Comparison of ENCODE assay signal across 32 cellular contexts in genomic region chr13:105642511-105642958, GRCh38.
DNase-seq lines count a peak whose midpoint lies in the region; FAIRE-seq and TF ChIP-seq lines count a peak whose summit lies in the region.
"Had no signal": no experiment of that assay in that cellular context is flagged by ENCODE, and none has a peak within 500 bp of the region (broad histone marks: within the 10 kb centered on the region; RNA-seq: fewer than 3 reads in every experiment).

No MANE protein-coding gene starts in this region.

- H3K27me3 ChIP-seq in bronchial epithelial cell (ENCODE audit: control insufficient read depth, insufficient read depth, low read length) (no peaks in the 10 kb centered on the region), osteoblast (ENCODE audit: insufficient read depth, low read length) (no peaks in the 10 kb centered on the region), dorsolateral prefrontal cortex (no peaks in the 10 kb centered on the region)
- H3K27me3 ChIP-seq: BLaER1, heart left ventricle had no signal

- peak; percentile 94 for FAIRE-seq in RCC 7860 (lab: Jason Lieb, UNC)
- peak; percentile 32 for FAIRE-seq in bronchial epithelial cell (lab: Jason Lieb, UNC)
- FAIRE-seq: kidney had no signal

- H3K27me3 Mint-ChIP-seq in Calu3 (ENCODE audit: unreplicated experiment) = no peaks in the 10 kb centered on the region
- H3K27me3 Mint-ChIP-seq: activated CD4-positive, alpha-beta T cell treated with anti-CD3 and anti-CD28 coated beads, Interleukin-2, amount 10 ng/mL, durations not matched to agents 7 days and 5 days; activated naive CD4-positive, alpha-beta T cell treated with anti-CD3 and anti-CD28 coated beads, Interleukin-2, amount 50 U/mL, for 24 hours; stimulated activated memory B cell treated with anti-CD40 and anti-IgM and Interleukin-4, amounts not matched to agents 10 μg/mL and 1 μg/mL and 100 μg/mL, for 72 hours had no signal

- H3K27ac ChIP-seq in osteoblast (ENCODE audit: low read depth, low read length) (no peak overlapping the region), dorsolateral prefrontal cortex (no peak overlapping the region)
- H3K27ac ChIP-seq: BLaER1, coronary artery, heart left ventricle, KMS-11, lower lobe of right lung, WERI-Rb-1 had no signal

- DNase-seq in ELR (ENCODE audit: low read depth) = peak; percentile 30
- peak; percentile 91 for DNase-seq in RCC 7860 (ENCODE audit: low spot score)
- DNase-seq in bronchial epithelial cell (ENCODE audit: low read depth) = peak; percentile 38
- peak; percentile 35 for DNase-seq in osteoblast (ENCODE audit: insufficient read length, low spot score, missing footprints)
- no peak for DNase-seq in NCI-H510A treated with DMSO at 0.1 percent for 48 hours (lab: John Stamatoyannopoulos, UW)
- no peak for DNase-seq in Calu3
- no peak for DNase-seq in dorsolateral prefrontal cortex
- DNase-seq in germinal center (ENCODE audit: low spot score) = no peak
- DNase-seq: activated CD4-positive, alpha-beta T cell treated with anti-CD3 and anti-CD28 coated beads, Interleukin-2, amount 10 ng/mL, durations not matched to agents 7 days and 5 days; amygdala; effector memory CD4-positive, alpha-beta T cell; erythroblast; GDM1; heart left ventricle; kidney; lower lobe of right lung; MV-4-11; natural killer cell; NCI-H1436; NCI-H2081 treated with DMSO at 0.1 percent for 48 hours; NCI-H2227 treated with DMSO at 0.1 percent for 48 hours; NCI-H69; SHP77; substantia nigra; SW 1271; T-helper 9 cell; WERI-Rb-1 had no signal

- no peak overlapping the region for H3K27ac Mint-ChIP-seq in Calu3 (ENCODE audit: unreplicated experiment)
- H3K27ac Mint-ChIP-seq: activated CD4-positive, alpha-beta T cell treated with anti-CD3 and anti-CD28 coated beads, Interleukin-2, amount 10 ng/mL, durations not matched to agents 7 days and 5 days; activated naive CD4-positive, alpha-beta T cell treated with anti-CD3 and anti-CD28 coated beads, Interleukin-2, amount 50 U/mL, for 24 hours; natural killer cell; stimulated activated memory B cell treated with anti-CD40 and anti-IgM and Interleukin-4, amounts not matched to agents 10 μg/mL and 1 μg/mL and 100 μg/mL, for 72 hours had no signal

- H3K4me3 ChIP-seq in bronchial epithelial cell (ENCODE audit: low read depth, low read length) (no peak overlapping the region), osteoblast (ENCODE audit: insufficient read depth, low read length) (no peak overlapping the region), dorsolateral prefrontal cortex (no peak overlapping the region)
- H3K4me3 ChIP-seq: BLaER1, coronary artery, heart left ventricle, lower lobe of right lung had no signal

- no peaks in the 10 kb centered on the region for H3K4me1 ChIP-seq in osteoblast (ENCODE audit: insufficient read depth, low read length)
- H3K4me1 ChIP-seq: BLaER1, heart left ventricle, lower lobe of right lung had no signal

- no peak for TF ChIP-seq CTCF in bronchial epithelial cell (IDR thresholded peaks at IDR 0.05; ENCODE audit: insufficient read depth, low read length, severe bottlenecking)
- TF ChIP-seq CTCF in osteoblast (IDR thresholded peaks at IDR 0.05; ENCODE audit: extremely low read depth, low read depth, low read length) = no peak
- TF ChIP-seq CTCF in Calu3 (IDR thresholded peaks at IDR 0.05; ENCODE audit: unreplicated experiment) = no peak
- TF ChIP-seq CTCF in dorsolateral prefrontal cortex (IDR thresholded peaks at IDR 0.05 in 54 of 56, conservative IDR thresholded peaks at IDR 0.05 in 2 of 56; ENCODE audit: low read depth in 1 of 56, partially characterized antibody in 56 of 56) = no peak

- intact Hi-C loops in Calu3 (cut with micrococcal nuclease; ENCODE audit: unreplicated experiment) (no loop called here), dorsolateral prefrontal cortex (cut with DNase I) (no loop called here)

- H4K20me1 ChIP-seq in osteoblast (ENCODE audit: insufficient read depth, low read length) = no peaks in the 10 kb centered on the region
- H4K20me1 ChIP-seq: BLaER1 had no signal

- no peak overlapping the region for H3K4me3 Mint-ChIP-seq in Calu3 (ENCODE audit: low read depth, unreplicated experiment)
- H3K4me3 Mint-ChIP-seq: activated CD4-positive, alpha-beta T cell treated with anti-CD3 and anti-CD28 coated beads, Interleukin-2, amount 10 ng/mL, durations not matched to agents 7 days and 5 days; activated naive CD4-positive, alpha-beta T cell treated with anti-CD3 and anti-CD28 coated beads, Interleukin-2, amount 50 U/mL, for 24 hours; natural killer cell; stimulated activated memory B cell treated with anti-CD40 and anti-IgM and Interleukin-4, amounts not matched to agents 10 μg/mL and 1 μg/mL and 100 μg/mL, for 72 hours had no signal

- no peak overlapping the region for H3K4me2 ChIP-seq in osteoblast (ENCODE audit: insufficient read depth, low read length)
- H3K4me2 ChIP-seq: BLaER1, KMS-11 had no signal

- BruUV-seq in Calu3 (replicated peaks; lab: Mats Ljungman, UMichigan) = no TSS peak

- H3K79me2 ChIP-seq in osteoblast (ENCODE audit: insufficient read depth, low read length) = no peaks in the 10 kb centered on the region

- H2AFZ ChIP-seq in osteoblast (ENCODE audit: low read length) = no peak overlapping the region

- CTCF ChIA-PET in Calu3 (lab: Charles Lee) = no interaction called here

- no peaks in the 10 kb centered on the region for H3K9me3 ChIP-seq in osteoblast (ENCODE audit: low read depth, low read length)
- H3K9me3 ChIP-seq: BLaER1, lower lobe of right lung had no signal

- H3K36me3 Mint-ChIP-seq in Calu3 (ENCODE audit: insufficient read depth, unreplicated experiment) = no peaks in the 10 kb centered on the region
- H3K36me3 Mint-ChIP-seq: activated naive CD4-positive, alpha-beta T cell treated with anti-CD3 and anti-CD28 coated beads, Interleukin-2, amount 50 U/mL, for 24 hours; natural killer cell; stimulated activated memory B cell treated with anti-CD40 and anti-IgM and Interleukin-4, amounts not matched to agents 10 μg/mL and 1 μg/mL and 100 μg/mL, for 72 hours had no signal

- H3K4me1 Mint-ChIP-seq in Calu3 (ENCODE audit: low read depth, unreplicated experiment) = no peaks in the 10 kb centered on the region
- H3K4me1 Mint-ChIP-seq: activated CD4-positive, alpha-beta T cell treated with anti-CD3 and anti-CD28 coated beads, Interleukin-2, amount 10 ng/mL, durations not matched to agents 7 days and 5 days; activated naive CD4-positive, alpha-beta T cell treated with anti-CD3 and anti-CD28 coated beads, Interleukin-2, amount 50 U/mL, for 24 hours; natural killer cell; stimulated activated memory B cell treated with anti-CD40 and anti-IgM and Interleukin-4, amounts not matched to agents 10 μg/mL and 1 μg/mL and 100 μg/mL, for 72 hours had no signal

- H3K36me3 ChIP-seq in bronchial epithelial cell (ENCODE audit: control insufficient read depth, insufficient read depth, low read length) = no peaks in the 10 kb centered on the region
- no peaks in the 10 kb centered on the region for H3K36me3 ChIP-seq in osteoblast (ENCODE audit: insufficient read depth, low read length)
- H3K36me3 ChIP-seq: BLaER1, heart left ventricle, lower lobe of right lung, WERI-Rb-1 had no signal

- H3K9me3 Mint-ChIP-seq in Calu3 (ENCODE audit: low read depth, unreplicated experiment) = no peaks in the 10 kb centered on the region

Comparison
In these comparisons a context has a peak if more than half of its experiments do, and no peak if none do; other contexts are left out.
1. DNase-seq: peak in ELR (single experiment), RCC 7860 (single experiment), bronchial epithelial cell (single experiment) and osteoblast (single experiment); none in NCI-H510A treated with DMSO at 0.1 percent for 48 hours (single experiment), Calu3 (single experiment), dorsolateral prefrontal cortex (0 of 10) and germinal center (single experiment).